Comparison of ENCODE assay signal across 8 cellular contexts in genomic region chr5:16791036-16791705, GRCh38.
DNase-seq lines count a peak whose midpoint lies in the region; ATAC-seq, FAIRE-seq and TF ChIP-seq lines count a peak whose summit lies in the region.

No MANE protein-coding gene starts in this region.

- ATAC-seq in HG03439 (IDR thresholded peaks at IDR 0.05; ENCODE audit: unreplicated experiment) (peak; percentile 57), esophagus mucosa (no peak)

- peak; percentile 73 for TF ChIP-seq CTCF in astrocyte (IDR thresholded peaks at IDR 0.05; ENCODE audit: insufficient read depth, low read depth, low read length)

- H3K27ac ChIP-seq in astrocyte (ENCODE audit: low read depth, low read length) = peak overlapping the region; percentile 47

- peaks cover 67% of the 10 kb centered on the region for H4K20me1 ChIP-seq in astrocyte (ENCODE audit: insufficient read depth, low read length)

- peaks cover 11% of the 10 kb centered on the region for H3K4me1 Mint-ChIP-seq in activated naive CD4-positive, alpha-beta T cell treated with anti-CD3 and anti-CD28 coated beads, Interleukin-2, amount 50 U/mL, for 24 hours
- H3K4me1 Mint-ChIP-seq in astrocyte (ENCODE audit: low read depth, unreplicated experiment) = peaks cover 13% of the 10 kb centered on the region

- H3K4me2 ChIP-seq in astrocyte (ENCODE audit: low read length) = peak overlapping the region; percentile 45

- peak overlapping the region; percentile 34 for H3K9ac ChIP-seq in astrocyte (ENCODE audit: low read length)

- peak overlapping the region; percentile 16 for H3K4me3 Mint-ChIP-seq in activated naive CD4-positive, alpha-beta T cell treated with anti-CD3 and anti-CD28 coated beads, Interleukin-2, amount 50 U/mL, for 24 hours
- no peak overlapping the region for H3K4me3 Mint-ChIP-seq in astrocyte (ENCODE audit: unreplicated experiment)

- peaks cover 5% of the 10 kb centered on the region for H3K36me3 ChIP-seq in astrocyte (ENCODE audit: insufficient read depth, low read length)

- H3K27ac Mint-ChIP-seq in activated naive CD4-positive, alpha-beta T cell treated with anti-CD3 and anti-CD28 coated beads, Interleukin-2, amount 50 U/mL, for 24 hours = no peak overlapping the region
- no peak overlapping the region for H3K27ac Mint-ChIP-seq in astrocyte (ENCODE audit: unreplicated experiment)

- H3K4me1 ChIP-seq in astrocyte (ENCODE audit: insufficient read depth, low read length) = peaks cover 4% of the 10 kb centered on the region

- no peak for FAIRE-seq in astrocyte (lab: Jason Lieb, UNC)

- no peaks in the 10 kb centered on the region for H3K9me3 ChIP-seq in astrocyte (ENCODE audit: insufficient read depth, low read depth, low read length)

- H3K4me3 ChIP-seq in astrocyte (ENCODE audit: insufficient read depth, low read depth, low read length) = no peak overlapping the region

- peaks cover 82% of the 10 kb centered on the region for H3K79me2 ChIP-seq in astrocyte (ENCODE audit: insufficient read depth, low read length)

- no peak overlapping the region for H2AFZ ChIP-seq in astrocyte (ENCODE audit: low read depth, low read length)

- no peaks in the 10 kb centered on the region for H3K9me3 Mint-ChIP-seq in activated naive CD4-positive, alpha-beta T cell treated with anti-CD3 and anti-CD28 coated beads, Interleukin-2, amount 50 U/mL, for 24 hours
- H3K9me3 Mint-ChIP-seq in astrocyte (ENCODE audit: unreplicated experiment) = no peaks in the 10 kb centered on the region

- H3K27me3 Mint-ChIP-seq in activated naive CD4-positive, alpha-beta T cell treated with anti-CD3 and anti-CD28 coated beads, Interleukin-2, amount 50 U/mL, for 24 hours = no peaks in the 10 kb centered on the region
- no peaks in the 10 kb centered on the region for H3K27me3 Mint-ChIP-seq in astrocyte (ENCODE audit: low read depth, unreplicated experiment)

- H3K27me3 ChIP-seq in astrocyte (ENCODE audit: insufficient read depth, low read length) = no peaks in the 10 kb centered on the region

- H3K36me3 Mint-ChIP-seq in activated naive CD4-positive, alpha-beta T cell treated with anti-CD3 and anti-CD28 coated beads, Interleukin-2, amount 50 U/mL, for 24 hours = no peaks in the 10 kb centered on the region
- H3K36me3 Mint-ChIP-seq in astrocyte (ENCODE audit: low read depth, unreplicated experiment) = peaks cover 4% of the 10 kb centered on the region

- no peak for DNase-seq in activated naive CD4-positive, alpha-beta T cell treated with Interleukin-2 at 50 U/mL for 16 hours
- DNase-seq in NCI-H510A treated with DMSO at 0.1 percent for 48 hours (lab: John Stamatoyannopoulos, UW) = peak; percentile 83
- peak; percentile 61 for DNase-seq in astrocyte (ENCODE audit: low read depth)
- DNase-seq in iPS-NIHi7 (ENCODE audit: extremely low spot score) = peak; percentile 58
- DNase-seq in stimulated activated naive CD4-positive, alpha-beta T cell treated with Interleukin-2 at 50 U/mL for 16 hours (lab: John Stamatoyannopoulos, UW) = peak; percentile 2
